ENCODE assay signal across 16 cellular contexts in genomic region chr4:159503243-159503642, GRCh38.
"Had no signal": no experiment of that assay in that cellular context is flagged by ENCODE, and none has a peak within 500 bp of the region (broad histone marks: within the 10 kb centered on the region; RNA-seq: fewer than 3 reads in every experiment).

No MANE protein-coding gene starts in this region.

- ATAC-seq: activated CD4-positive, alpha-beta T cell treated with anti-CD3 and anti-CD28 coated beads for 36 hours; activated CD8-positive, alpha-beta T cell treated with anti-CD3 and anti-CD28 coated beads, Interleukin-2, amount 10 ng/mL, durations not matched to agents 7 days and 5 days; gastrocnemius medialis; left lobe of liver; mucosa of descending colon; natural killer cell; stimulated activated naive CD8-positive, alpha-beta T cell treated with anti-CD3 and anti-CD28 coated beads, Interleukin-15, amount 100 ng/mL, for 72 hours; upper lobe of right lung had no signal

- FAIRE-seq: islet of Langerhans had no signal

- H3K4me3 ChIP-seq: gastrocnemius medialis, mucosa of descending colon, testis, upper lobe of right lung had no signal

- H3K4me1 ChIP-seq: gastrocnemius medialis, testis, upper lobe of right lung had no signal

- H3K36me3 ChIP-seq: gastrocnemius medialis, upper lobe of right lung had no signal

- DNase-seq: activated CD4-positive, alpha-beta T cell treated with anti-CD3 and anti-CD28 coated beads for 36 hours; activated CD8-positive, alpha-beta T cell treated with anti-CD3 and anti-CD28 coated beads, Interleukin-2, amount 10 ng/mL, durations not matched to agents 7 days and 5 days; activated naive CD4-positive, alpha-beta T cell treated with anti-CD3 and anti-CD28 coated beads, Interleukin-2, amount 50 U/mL, for 16 hours; effector memory CD4-positive, alpha-beta T cell; gastrocnemius medialis; mammary epithelial cell; mucosa of descending colon; natural killer cell; stimulated activated CD4-positive, alpha-beta T cell treated with anti-CD3 and anti-CD28 coated beads, Interleukin-15, amount 100 ng/mL, for 24 hours; stimulated activated CD4-positive, alpha-beta T cell treated with anti-CD3 and anti-CD28 coated beads, Interleukin-4, amount 100 ng/mL, for 24 hours; stimulated activated naive CD8-positive, alpha-beta T cell treated with anti-CD3 and anti-CD28 coated beads, Interleukin-15, amount 100 ng/mL, for 72 hours; T-helper 1 cell; testis; upper lobe of right lung had no signal

- H3K27me3 ChIP-seq: testis, upper lobe of right lung had no signal

- H3K9me3 ChIP-seq: gastrocnemius medialis, mucosa of descending colon, testis, upper lobe of right lung had no signal
